In genomic region chr3:196082471-196082971, GRCh38 we compare ENCODE assay signal across 8 cellular contexts. TPM values are rescaled to one million over a fixed set of nuclear protein-coding genes. Genes with fewer than 3 reads are reported as not detected.
A peak's percentile ranks its signal among the peaks of the same experiment; 100 is the strongest.
DNase-seq lines count a peak whose midpoint lies in the region; ATAC-seq and TF ChIP-seq lines count a peak whose summit lies in the region.

No MANE protein-coding gene starts in this region.

- no peak for TF ChIP-seq POLR2A in thyroid gland (IDR thresholded peaks at IDR 0.05)

- H3K27ac ChIP-seq in left lung (peak overlapping the region; percentile 87 to 93), thyroid gland (peak overlapping the region; percentile 45 to 87 (median 49))

- no peaks in the 10 kb centered on the region for H3K27me3 Mint-ChIP-seq in activated naive CD8-positive, alpha-beta T cell treated with anti-CD3 and anti-CD28 coated beads, Interleukin-2, amount 50 U/mL, for 24 hours

- H3K9me3 ChIP-seq in left lung (no peaks in the 10 kb centered on the region), thyroid gland (no peaks in the 10 kb centered on the region)

- intact Hi-C loops in left lung (cut with DNase I) (no loop called here), thyroid gland (cut with DNase I) (no loop called here)

- H3K4me3 ChIP-seq in AG09309 (ENCODE audit: control insufficient read depth, low read depth, low read length) (peak overlapping the region; percentile 95), H7 (ENCODE audit: insufficient read depth, low read depth, low read length) (peak overlapping the region; percentile 87), left lung (peak overlapping the region; percentile 70 to 98), thyroid gland (replicated peaks in 1 of 3) (peak overlapping the region; percentile 84 to 96 (median 87))

- peaks cover 31% of the 10 kb centered on the region for H3K36me3 Mint-ChIP-seq in activated naive CD8-positive, alpha-beta T cell treated with anti-CD3 and anti-CD28 coated beads, Interleukin-2, amount 50 U/mL, for 24 hours (ENCODE audit: low read depth)

- H3K27ac Mint-ChIP-seq in activated naive CD8-positive, alpha-beta T cell treated with anti-CD3 and anti-CD28 coated beads, Interleukin-2, amount 50 U/mL, for 24 hours, result peak overlapping the region; percentile 93

- H3K27me3 ChIP-seq in H7 (ENCODE audit: control insufficient read depth, insufficient read depth, low read length) (no peaks in the 10 kb centered on the region), left lung (no peaks in the 10 kb centered on the region), thyroid gland (no peaks in the 10 kb centered on the region)

- peak overlapping the region; percentile 96 for H3K4me3 Mint-ChIP-seq in activated naive CD8-positive, alpha-beta T cell treated with anti-CD3 and anti-CD28 coated beads, Interleukin-2, amount 50 U/mL, for 24 hours

- peaks cover 39% of the 10 kb centered on the region for H3K4me1 Mint-ChIP-seq in activated naive CD8-positive, alpha-beta T cell treated with anti-CD3 and anti-CD28 coated beads, Interleukin-2, amount 50 U/mL, for 24 hours

- TF ChIP-seq CTCF in AG09309 (IDR thresholded peaks at IDR 0.05; ENCODE audit: control insufficient read depth, insufficient read depth, low read depth, low read length, missing control alignments) (no peak), left lung (IDR thresholded peaks at IDR 0.05) (no peak), thyroid gland (IDR thresholded peaks at IDR 0.05) (no peak)

- no peaks in the 10 kb centered on the region for H3K36me3 ChIP-seq in H7 (replicated peaks; ENCODE audit: control insufficient read depth, insufficient read depth, low read length)
- H3K36me3 ChIP-seq in left lung, result no peaks in the 10 kb centered on the region
- H3K36me3 ChIP-seq in thyroid gland, result no peaks in the 10 kb centered on the region

- ATAC-seq in activated naive CD8-positive, alpha-beta T cell treated with anti-CD3 and anti-CD28 coated beads, Interleukin-2, amount 50 U/mL, for 24 hours, result no peak
- ATAC-seq in left lung (no peak), HG03196 (IDR thresholded peaks at IDR 0.05; ENCODE audit: unreplicated experiment) (no peak)

- no peak for DNase-seq in AG09309 (ENCODE audit: low read depth)
- peak; percentile 26 for DNase-seq in H7
- no peak for DNase-seq in activated naive CD8-positive, alpha-beta T cell treated with anti-CD3 and anti-CD28 coated beads, Interleukin-2, amount 50 U/mL, for 24 hours
- DNase-seq in left lung, result no peak
- DNase-seq in thyroid gland, result no peak
- DNase-seq in AG20443 (ENCODE audit: low spot score), result no peak
- DNase-seq in stimulated activated CD8-positive, alpha-beta memory T cell treated with anti-CD3 and anti-CD28 coated beads, Interleukin-4, amount 100 ng/mL, for 48 hours, result no peak

- 60 to 61% methylated on average over 7 of the region's 7 CpGs for WGBS in thyroid gland, 2 donors

- H3K9me3 Mint-ChIP-seq in activated naive CD8-positive, alpha-beta T cell treated with anti-CD3 and anti-CD28 coated beads, Interleukin-2, amount 50 U/mL, for 24 hours, result no peaks in the 10 kb centered on the region

- H3K4me1 ChIP-seq in left lung (peaks cover 14 to 28% of the 10 kb centered on the region in 2 donors), thyroid gland (peaks cover 7 to 8% of the 10 kb centered on the region in 2 donors)

RNA-seq across cellular contexts. Expression of gene TFRC, which starts 0.6 kb away (rescaled TPM):
- total RNA-seq in H7 (2014; rRNA removed; shearing (Covaris generic)), result 70.5 and 80.6 TPM in 2 replicates
- 100 to 1,000 TPM; 190 to 327 TPM for total RNA-seq in left lung
- 100 to 1,000 TPM in 1 of 4 donors, 10 to 100 TPM in 3; 40.7 to 115 (median 69.8) TPM for total RNA-seq in thyroid gland
